ENCODE assay signal across 3 cellular contexts in genomic region chr18:25300492-25300891, GRCh38.
A peak's percentile ranks its signal among the peaks of the same experiment; 100 is the strongest.
TF ChIP-seq lines count a peak whose summit lies in the region.

No MANE protein-coding gene starts in this region.

TF ChIP-seq in HepG2, 621 proteins besides CTCF, POLR2A, EP300 and RAD21:
- TF ChIP-seq MAFG (CRISPR knock-in tag; IDR thresholded peaks at IDR 0.05) (no peak), ZBTB40 (IDR thresholded peaks at IDR 0.05) (peak; percentile 84), ZBTB40 (CRISPR knock-in tag; IDR thresholded peaks at IDR 0.05) (no peak)

TF ChIP-seq in IMR-90, 13 proteins besides CTCF, POLR2A, EP300 and RAD21:
- TF ChIP-seq MXI1 (IDR thresholded peaks at IDR 0.05; ENCODE audit: borderline replicate concordance, low read depth, low read length) (no peak), FOS (IDR thresholded peaks at IDR 0.05; ENCODE audit: low read depth, low read length) (no peak), RCOR1 (IDR thresholded peaks at IDR 0.05; ENCODE audit: insufficient replicate concordance, low read length) (no peak), CEBPB (IDR thresholded peaks at IDR 0.05; ENCODE audit: low read depth, low read length) (no peak), MAZ (IDR thresholded peaks at IDR 0.05; ENCODE audit: borderline replicate concordance, low read depth, low read length) (no peak), BHLHE40 (IDR thresholded peaks at IDR 0.05; ENCODE audit: low read depth, low read length) (no peak), NFE2L2 (IDR thresholded peaks at IDR 0.05; ENCODE audit: low read depth, low read length) (no peak), CHD1 (IDR thresholded peaks at IDR 0.05; ENCODE audit: low read depth, low read length) (no peak), ELK1 (IDR thresholded peaks at IDR 0.05; ENCODE audit: borderline replicate concordance, low read depth, low read length) (no peak), MAFK (IDR thresholded peaks at IDR 0.05; ENCODE audit: low read depth, low read length) (no peak)
TF ChIP-seq in IMR-90: peak in this region for 0.

TF ChIP-seq in K562, 482 proteins besides CTCF, POLR2A, EP300 and RAD21:
- TF ChIP-seq HOXB6 (CRISPR knock-in tag; IDR thresholded peaks at IDR 0.05; ENCODE audit: borderline replicate concordance) = 0 out of 2 replicates have a peak, but pooled peaks have one; percentile 11
- TF ChIP-seq PHF20 (IDR thresholded peaks at IDR 0.05; ENCODE audit: partially characterized antibody) = no peak
- TF ChIP-seq RBFOX2 (IDR thresholded peaks at IDR 0.05; ENCODE audit: low read depth, low read length) = no peak
- peak; percentile 59; the same call in 1 of the 2 replicates for TF ChIP-seq ZBTB40 (IDR thresholded peaks at IDR 0.05)
- TF ChIP-seq ZBTB40 (CRISPR knock-in tag; IDR thresholded peaks at IDR 0.05) = no peak
TF ChIP-seq in K562: peak in this region for 2.
